ENCODE assay signal across 12 cellular contexts in genomic region chr3:32321095-32321835, GRCh38.
DNase-seq lines count a peak whose midpoint lies in the region; ATAC-seq and TF ChIP-seq lines count a peak whose summit lies in the region.
"Had no signal": no experiment of that assay in that cellular context is flagged by ENCODE, and none has a peak within 500 bp of the region (broad histone marks: within the 10 kb centered on the region; RNA-seq: fewer than 3 reads in every experiment).

No MANE protein-coding gene starts in this region.

- no peaks in the 10 kb centered on the region for H3K27me3 ChIP-seq in thyroid gland

- in situ Hi-C loops in astrocyte of the spinal cord (cut with HindIII; ENCODE audit: low sequenced_read_pairs) (no loop called here), GM13977 (cut with MboI; ENCODE audit: low pct_unique_long_range_greater_than_20kb, low sequenced_read_pairs, unreplicated experiment) (no loop called here)

- intact Hi-C loops in Right ventricle myocardium inferior (cut with DNase I) (no loop called here), cardiac septum (cut with DNase I) (no loop called here), thyroid gland (cut with DNase I) (no loop called here)

- H3K9me3 ChIP-seq in thyroid gland = no peaks in the 10 kb centered on the region
- H3K9me3 ChIP-seq: tibial artery had no signal

- H3K4me3 ChIP-seq in astrocyte of the spinal cord (ENCODE audit: low read depth, low read length) (no peak overlapping the region), thyroid gland (replicated peaks in 1 of 3) (no peak overlapping the region)
- H3K4me3 ChIP-seq: tibial artery had no signal

- DNase-seq in Right ventricle myocardium inferior (ENCODE audit: missing footprints) (no peak), cardiac septum (ENCODE audit: low spot score) (no peak), astrocyte of the spinal cord (ENCODE audit: low read depth, low spot score) (peak; percentile 56), iPS-NIHi7 (ENCODE audit: extremely low spot score) (peak; percentile 46), thyroid gland (peak; percentile 88 to 92), NCI-H2196 (lab: John Stamatoyannopoulos, UW; ENCODE audit: unreplicated experiment) (no peak), GM13977 (ENCODE audit: low spot score) (no peak), SW 1271 (lab: John Stamatoyannopoulos, UW) (no peak)
- DNase-seq: cortex of kidney, DMS 273 treated with DMSO at 0.1 percent for 48 hours, tibial artery had no signal

- TF ChIP-seq CTCF in astrocyte of the spinal cord (IDR thresholded peaks at IDR 0.05; ENCODE audit: low read depth, low read length) = no peak
- TF ChIP-seq CTCF in thyroid gland (IDR thresholded peaks at IDR 0.05) = no peak
- TF ChIP-seq CTCF in GM13977 (IDR thresholded peaks at IDR 0.05; ENCODE audit: extremely low read depth, insufficient read depth, missing control alignments) = no peak

- no peaks in the 10 kb centered on the region for H3K36me3 ChIP-seq in thyroid gland
- H3K36me3 ChIP-seq: tibial artery had no signal

- H3K4me1 ChIP-seq in thyroid gland = peaks cover 50 to 59% of the 10 kb centered on the region in 2 donors

- TF ChIP-seq POLR2A in thyroid gland (IDR thresholded peaks at IDR 0.05) = peak in 1 of 2 donors; percentile 22

- peak overlapping the region; percentile 73 to 96 (median 78) for H3K27ac ChIP-seq in thyroid gland
- H3K27ac ChIP-seq: tibial artery had no signal

- ATAC-seq in Right ventricle myocardium inferior = peak; percentile 44
- ATAC-seq: natural killer cell treated with Interleukin-12 subunit alpha and Interleukin-12 subunit beta and Interleukin-15 and Interleukin-18, amount 100 ng/mL, for 72 hours had no signal

- 17 to 29% methylated on average over 16 of the region's 16 CpGs for WGBS in thyroid gland, 2 donors

Comparison
In these comparisons a context has a peak if more than half of its experiments do, and no peak if none do; other contexts are left out.
1. DNase-seq: peak in astrocyte of the spinal cord (single experiment), iPS-NIHi7 (single experiment) and thyroid gland (2 of 2); none in Right ventricle myocardium inferior (single experiment), cardiac septum (single experiment), NCI-H2196 (single experiment), GM13977 (single experiment) and SW 1271 (0 of 2).